ENCODE assay signal across 16 cellular contexts in the genomic region with DNA sequence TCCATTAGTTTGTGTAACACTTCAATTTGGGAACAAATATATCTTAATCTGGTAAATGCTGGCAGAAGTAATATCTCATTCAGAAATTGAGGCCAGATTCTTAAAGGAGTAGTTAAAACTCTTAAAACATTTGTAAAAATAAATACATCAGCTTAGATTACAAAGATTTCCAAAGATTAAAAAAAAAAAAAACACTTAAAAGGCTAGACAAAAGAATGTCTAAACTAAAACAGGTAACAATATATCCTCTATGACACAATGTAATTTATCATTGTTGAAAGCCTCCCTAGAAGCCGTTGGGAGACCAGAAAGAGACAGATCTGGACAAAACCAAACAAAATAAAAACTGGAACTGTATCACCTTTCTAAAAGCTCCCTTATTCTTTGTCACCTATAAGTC. TPM values are rescaled to one million over a fixed set of nuclear protein-coding genes. Genes with fewer than 3 reads are reported as not detected.
DNase-seq lines count a peak whose midpoint lies in the region; TF ChIP-seq lines count a peak whose summit lies in the region.
"Had no signal": no experiment of that assay in that cellular context is flagged by ENCODE, and none has a peak within 500 bp of the region (broad histone marks: within the 10 kb centered on the region; RNA-seq: fewer than 3 reads in every experiment).

No MANE protein-coding gene starts in this region.

- no peaks in the 10 kb centered on the region for H3K9me3 Mint-ChIP-seq in mesothelial cell of epicardium
- H3K9me3 Mint-ChIP-seq: stimulated activated memory B cell treated with anti-CD40 and anti-IgM and Interleukin-4, amounts not matched to agents 10 μg/mL and 1 μg/mL and 100 μg/mL, for 72 hours had no signal

- peak overlapping the region; percentile 27 for H3K27ac Mint-ChIP-seq in mesothelial cell of epicardium
- H3K27ac Mint-ChIP-seq: stimulated activated memory B cell treated with anti-CD40 and anti-IgM and Interleukin-4, amounts not matched to agents 10 μg/mL and 1 μg/mL and 100 μg/mL, for 72 hours had no signal

- TF ChIP-seq CTCF in SU-DHL-6 (IDR thresholded peaks at IDR 0.05; ENCODE audit: insufficient read depth, low read length, poor library complexity, severe bottlenecking): no peak
- no peak for TF ChIP-seq CTCF in mesothelial cell of epicardium (IDR thresholded peaks at IDR 0.05; ENCODE audit: unreplicated experiment)
- TF ChIP-seq CTCF in colonic mucosa (IDR thresholded peaks at IDR 0.05): no peak

- H3K79me2 ChIP-seq in ACC112 (ENCODE audit: control insufficient read depth, insufficient read depth, low read length, unreplicated experiment): peaks cover 82% of the 10 kb centered on the region
- peaks cover 83% of the 10 kb centered on the region for H3K79me2 ChIP-seq in GM23248 (ENCODE audit: insufficient read depth)
- H3K79me2 ChIP-seq in SU-DHL-6 (ENCODE audit: insufficient read depth, low read length): peaks cover 89% of the 10 kb centered on the region

- peak overlapping the region; percentile 96 for H3K4me3 ChIP-seq in ACC112 (ENCODE audit: low read depth, low read length)
- 0 out of 2 replicates have a peak overlapping the region, but pooled peaks have one; percentile 95 for H3K4me3 ChIP-seq in GM23248
- no peak overlapping the region for H3K4me3 ChIP-seq in SU-DHL-6 (ENCODE audit: insufficient read depth, low read length, poor library complexity, severe bottlenecking)
- no peak overlapping the region for H3K4me3 ChIP-seq in colonic mucosa
- H3K4me3 ChIP-seq: lung, SJSA1 had no signal

- H3K4me1 ChIP-seq in ACC112 (ENCODE audit: control insufficient read depth, insufficient read depth, low read length, unreplicated experiment): peaks cover 21% of the 10 kb centered on the region
- H3K4me1 ChIP-seq in GM23248 (ENCODE audit: insufficient read depth): peaks cover 42% of the 10 kb centered on the region
- peaks cover 9% of the 10 kb centered on the region for H3K4me1 ChIP-seq in colonic mucosa

- H4K20me1 ChIP-seq in GM23248 (ENCODE audit: insufficient read depth): peaks cover 32% of the 10 kb centered on the region
- peaks cover 10% of the 10 kb centered on the region; the same call in 1 of the 2 replicates for H4K20me1 ChIP-seq in SU-DHL-6 (ENCODE audit: low read depth, low read length)

- H3K36me3 Mint-ChIP-seq in mesothelial cell of epicardium: no peaks in the 10 kb centered on the region

- no peaks in the 10 kb centered on the region for H3K9me2 ChIP-seq in GM23248 (ENCODE audit: insufficient read depth)
- no peaks in the 10 kb centered on the region for H3K9me2 ChIP-seq in SU-DHL-6 (replicated peaks; ENCODE audit: insufficient read depth, low read length)

- H3F3A ChIP-seq in GM23248 (ENCODE audit: insufficient read depth) (peaks cover 32% of the 10 kb centered on the region; the same call in 1 of the 2 replicates), SU-DHL-6 (ENCODE audit: insufficient read depth) (no peaks in the 10 kb centered on the region; the same call in 1 of the 2 replicates)

- peaks cover 30% of the 10 kb centered on the region for H3K4me1 Mint-ChIP-seq in mesothelial cell of epicardium

- H3K9ac ChIP-seq in GM23248: no peak overlapping the region
- 0 out of 2 replicates have a peak overlapping the region, but pooled peaks have one; percentile 22 for H3K9ac ChIP-seq in SU-DHL-6 (ENCODE audit: low read length)
- no peak overlapping the region for H3K9ac ChIP-seq in colonic mucosa (ENCODE audit: low read depth in 2 of 2, low read length in 2 of 2)

- no peak for DNase-seq in GM23248
- DNase-seq in mesothelial cell of epicardium (ENCODE audit: low spot score in 2 of 2, unreplicated experiment in 2 of 2): no peak
- no peak for DNase-seq in dedifferentiated amniotic fluid mesenchymal stem cell (ENCODE audit: extremely low spot score)
- DNase-seq in colonic mucosa: no peak
- DNase-seq in NCI-H226: no peak
- DNase-seq in cortex of kidney (lab: John Stamatoyannopoulos, UW): no peak
- DNase-seq: activated naive CD4-positive, alpha-beta T cell; DMS153; effector CD8-positive, alpha-beta T cell; foreskin fibroblast; trophoblast cell had no signal

- no peaks in the 10 kb centered on the region for H3K27me3 Mint-ChIP-seq in mesothelial cell of epicardium (ENCODE audit: low read depth)
- H3K27me3 Mint-ChIP-seq: stimulated activated memory B cell treated with anti-CD40 and anti-IgM and Interleukin-4, amounts not matched to agents 10 μg/mL and 1 μg/mL and 100 μg/mL, for 72 hours had no signal

- H2AFZ ChIP-seq in ACC112 (ENCODE audit: low read length, unreplicated experiment): no peak overlapping the region
- no peak overlapping the region for H2AFZ ChIP-seq in GM23248
- no peak overlapping the region for H2AFZ ChIP-seq in SU-DHL-6 (ENCODE audit: low read depth, low read length, severe bottlenecking)

- H3K4me3 Mint-ChIP-seq in mesothelial cell of epicardium: peak overlapping the region; percentile 31
- H3K4me3 Mint-ChIP-seq: stimulated activated memory B cell treated with anti-CD40 and anti-IgM and Interleukin-4, amounts not matched to agents 10 μg/mL and 1 μg/mL and 100 μg/mL, for 72 hours had no signal

- intact Hi-C loops in colonic mucosa (cut with DNase I): no loop called here

- 12 to 15% methylated on average over 1 of the region's 1 CpG for WGBS in GM23248 (ENCODE audit: low coverage in 1 of 2, low lambda C conversion rate in 2 of 2, missing lambda C conversion rate in 2 of 2), 2 experiments

- no peak overlapping the region for H3K27ac ChIP-seq in ACC112 (ENCODE audit: low read depth, low read length)
- H3K27ac ChIP-seq in GM23248: no peak overlapping the region; the same call in 1 of the 2 replicates
- H3K27ac ChIP-seq in SU-DHL-6 (ENCODE audit: low read depth, low read length): no peak overlapping the region
- H3K27ac ChIP-seq in colonic mucosa: no peak overlapping the region
- H3K27ac ChIP-seq: SJSA1 had no signal

- H3K27me3 ChIP-seq in ACC112 (ENCODE audit: insufficient read depth, low read length): no peaks in the 10 kb centered on the region
- H3K27me3 ChIP-seq in GM23248 (replicated peaks; ENCODE audit: insufficient read depth): no peaks in the 10 kb centered on the region
- no peaks in the 10 kb centered on the region for H3K27me3 ChIP-seq in SU-DHL-6 (ENCODE audit: low read length)
- no peaks in the 10 kb centered on the region for H3K27me3 ChIP-seq in colonic mucosa
- H3K27me3 ChIP-seq: SJSA1 had no signal

- H3K36me3 ChIP-seq in ACC112 (ENCODE audit: insufficient read depth, low read length) (no peaks in the 10 kb centered on the region), GM23248 (ENCODE audit: low read depth) (no peaks in the 10 kb centered on the region), SU-DHL-6 (ENCODE audit: low read length) (no peaks in the 10 kb centered on the region), colonic mucosa (no peaks in the 10 kb centered on the region)

- in situ Hi-C loops in GM23248 (cut with MboI): no loop called here

- no peaks in the 10 kb centered on the region for H3K9me3 ChIP-seq in GM23248 (ENCODE audit: low read depth)
- H3K9me3 ChIP-seq in SU-DHL-6 (ENCODE audit: insufficient read depth, low read length): no peaks in the 10 kb centered on the region
- H3K9me3 ChIP-seq in colonic mucosa: no peaks in the 10 kb centered on the region
- H3K9me3 ChIP-seq: SJSA1 had no signal

- H3K4me2 ChIP-seq in GM23248 (ENCODE audit: unreplicated experiment) (peak overlapping the region; percentile 94), SU-DHL-6 (ENCODE audit: low read depth, low read length, poor library complexity, severe bottlenecking) (peak overlapping the region; percentile 92)

RNA-seq across cellular contexts. Expression of gene GPATCH8, which starts 3.5 kb away (rescaled TPM):
- total RNA-seq in GM23248 (2014; rRNA removed; shearing (Covaris generic)): 18.0 and 24.7 TPM in 2 replicates
- polyA plus RNA-seq in GM23248 (2016; fragmentation: Nextera tagmentation; extraction: Ambion mirVana): 28.4 and 29.4 TPM in 2 replicates
- 75.6 to 77.1 TPM (median 76.3 TPM) in 3 replicates for total RNA-seq in mesothelial cell of epicardium
- 10 to 100 TPM; 30.3 to 33.9 TPM for total RNA-seq in colonic mucosa

RNA-seq across cellular contexts. Expression of gene FZD2, which starts 57.6 kb away (rescaled TPM):
- 13.4 and 21.4 TPM in 2 replicates for total RNA-seq in GM23248 (2014; rRNA removed; shearing (Covaris generic))
- polyA plus RNA-seq in GM23248 (2016; fragmentation: Nextera tagmentation; extraction: Ambion mirVana): 6.3 and 7.1 TPM in 2 replicates
- total RNA-seq in mesothelial cell of epicardium (82.1 to 88.3 TPM (median 84.4 TPM) in 3 replicates), colonic mucosa (1 to 10 TPM in 1 of 2 donors, under 1 TPM in 1; 0.67 to 2.0 TPM)

Comparison
In these comparisons a context has a peak if more than half of its experiments do, and no peak if none do; other contexts are left out.
1. H3K4me3 ChIP-seq: peak in ACC112 (single experiment) and GM23248 (single experiment); none in SU-DHL-6 (single experiment) and colonic mucosa (single experiment).